ENCODE assay signal across 8 cellular contexts in the genomic region with DNA sequence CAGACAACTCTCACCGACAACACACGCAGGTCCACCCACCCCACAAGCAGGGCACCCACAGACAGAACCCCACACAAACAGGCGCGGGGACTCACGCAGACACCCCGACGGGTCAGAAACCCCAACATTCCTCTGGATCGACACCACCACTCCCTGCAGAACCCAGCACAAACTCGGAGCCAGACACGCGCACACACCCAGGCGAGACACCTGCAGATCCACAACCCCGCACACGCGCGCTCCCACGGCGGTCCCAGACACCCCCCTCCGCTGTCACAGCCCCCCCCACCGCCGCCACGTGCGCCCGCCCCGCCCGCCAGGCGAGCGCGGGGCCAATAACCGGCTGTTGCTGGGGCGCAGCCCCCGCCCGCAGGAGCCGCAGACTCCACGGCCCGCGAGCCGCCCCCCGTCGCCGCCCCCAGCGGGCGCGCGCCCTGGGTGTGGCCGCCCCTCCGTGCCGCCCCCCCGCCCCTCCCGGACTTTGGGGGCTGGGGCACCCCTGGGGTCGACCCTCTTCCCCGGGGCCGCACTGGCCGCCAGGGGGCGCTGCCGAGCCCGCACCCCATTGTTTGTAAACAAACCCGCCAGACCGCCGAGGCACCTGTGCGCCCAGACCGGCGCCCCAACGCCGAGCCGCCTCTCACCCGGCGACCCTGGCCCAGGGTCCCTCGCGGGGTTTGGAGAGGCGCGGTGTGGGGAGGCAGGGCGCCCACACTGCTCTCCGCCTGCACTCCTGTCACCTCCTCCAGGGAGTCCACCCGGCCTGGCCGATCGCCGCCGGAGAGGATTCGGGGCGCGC. TPM values are rescaled to one million over a fixed set of nuclear protein-coding genes. Genes with fewer than 3 reads are reported as not detected.
DNase-seq lines count a peak whose midpoint lies in the region; ATAC-seq and TF ChIP-seq lines count a peak whose summit lies in the region.

No MANE protein-coding gene starts in this region.

- ATAC-seq in GM18505 (IDR thresholded peaks at IDR 0.05; ENCODE audit: unreplicated experiment), result no peak

- peaks cover 30% of the 10 kb centered on the region for H3K4me1 Mint-ChIP-seq in dendritic cell treated with granulocyte-macrophage colony-stimulating factor and Interleukin-4, amounts not matched to agents 40 ng/mL and 50 ng/mL, for 4 days (ENCODE audit: low read depth)

- intact Hi-C loops in dendritic cell treated with granulocyte-macrophage colony-stimulating factor and Interleukin-4, amounts not matched to agents 40 ng/mL and 50 ng/mL, for 4 days (cut with micrococcal nuclease), result no loop called here
- intact Hi-C loops in lower leg skin (cut with DNase I; ENCODE audit: low total_unique reads), result no loop called here

- no peak overlapping the region for H3K27ac Mint-ChIP-seq in dendritic cell treated with granulocyte-macrophage colony-stimulating factor and Interleukin-4, amounts not matched to agents 40 ng/mL and 50 ng/mL, for 4 days

- in situ Hi-C loops in G401 (cut with HindIII; ENCODE audit: low sequenced_read_pairs), result no loop called here

- H3K4me3 Mint-ChIP-seq in dendritic cell treated with granulocyte-macrophage colony-stimulating factor and Interleukin-4, amounts not matched to agents 40 ng/mL and 50 ng/mL, for 4 days, result peak overlapping the region; percentile 66

- whole genome bisulfite sequencing in lower leg skin, 2 donors, result 0% methylated on average over 16 to 29 of the region's 82 CpGs

- no peak for TF ChIP-seq POLR2A in lower leg skin (IDR thresholded peaks at IDR 0.05)
- no peak for TF ChIP-seq POLR2A in GM18505 (IDR thresholded peaks at IDR 0.05; ENCODE audit: borderline replicate concordance, extremely low read depth, insufficient read depth, insufficient read length)

- TF ChIP-seq CTCF in lower leg skin (IDR thresholded peaks at IDR 0.05), result no peak

- peaks cover 21% of the 10 kb centered on the region for H3K27me3 Mint-ChIP-seq in dendritic cell treated with granulocyte-macrophage colony-stimulating factor and Interleukin-4, amounts not matched to agents 40 ng/mL and 50 ng/mL, for 4 days

- DNase-seq in G401 (ENCODE audit: low spot score) (peak; percentile 50), HUDEP-2 (lab: John Stamatoyannopoulos, UW; ENCODE audit: unreplicated experiment in 76 of 76) (peak in 69 of 76 experiments; percentile 13 to 90 (median 74)), lower leg skin (ENCODE audit: low spot score in 2 of 2) (peak; percentile 54 to 96), NCI-H2029 treated with DMSO at 0.1 percent for 48 hours (lab: John Stamatoyannopoulos, UW) (no peak)
- DNase-seq in activated CD4-positive, alpha-beta T cell treated with anti-CD3 and anti-CD28 coated beads for 1 hour, result peak; percentile 71
- DNase-seq in stimulated activated CD4-positive, alpha-beta T cell treated with anti-CD3 and anti-CD28 coated beads, TNF-alpha, amount 100 ng/mL, for 1 hour (ENCODE audit: low read depth in 3 of 3, low spot score in 1 of 3), result peak; percentile 59 to 74 (median 60)

- H3K4me3 ChIP-seq in lower leg skin (ENCODE audit: low read depth, poor library complexity, severe bottlenecking), result peak overlapping the region; percentile 97

- peaks cover 5% of the 10 kb centered on the region for H3K36me3 Mint-ChIP-seq in dendritic cell treated with granulocyte-macrophage colony-stimulating factor and Interleukin-4, amounts not matched to agents 40 ng/mL and 50 ng/mL, for 4 days (ENCODE audit: low read depth)

- no peaks in the 10 kb centered on the region for H3K9me3 Mint-ChIP-seq in dendritic cell treated with granulocyte-macrophage colony-stimulating factor and Interleukin-4, amounts not matched to agents 40 ng/mL and 50 ng/mL, for 4 days

RNA-seq across cellular contexts. Expression of a gene that starts 0.7 kb away (rescaled TPM):
- 38.6 and 66.3 TPM in 2 replicates for total RNA-seq in G401 (2014; rRNA removed; shearing (Covaris generic))
- total RNA-seq in lower leg skin, result 10 to 100 TPM; 11.2 to 33.0 (median 14.4) TPM

RNA-seq across cellular contexts. Expression of a gene that starts 26.0 kb away (rescaled TPM):
- 16.5 and 22.2 TPM in 2 replicates for total RNA-seq in G401 (2014; rRNA removed; shearing (Covaris generic))
- total RNA-seq in lower leg skin, result 10 to 100 TPM; 26.4 to 46.6 (median 33.7) TPM

RNA-seq across cellular contexts. Expression of a gene that starts 44.4 kb away (rescaled TPM):
- 7.0 and 11.0 TPM in 2 replicates for total RNA-seq in G401 (2014; rRNA removed; shearing (Covaris generic))
- total RNA-seq in lower leg skin, result 10 to 100 TPM in 1 of 4 donors, 1 to 10 TPM in 3; 6.0 to 13.6 (median 8.2) TPM
